ENCODE assay signal across 17 cellular contexts in the genomic region with DNA sequence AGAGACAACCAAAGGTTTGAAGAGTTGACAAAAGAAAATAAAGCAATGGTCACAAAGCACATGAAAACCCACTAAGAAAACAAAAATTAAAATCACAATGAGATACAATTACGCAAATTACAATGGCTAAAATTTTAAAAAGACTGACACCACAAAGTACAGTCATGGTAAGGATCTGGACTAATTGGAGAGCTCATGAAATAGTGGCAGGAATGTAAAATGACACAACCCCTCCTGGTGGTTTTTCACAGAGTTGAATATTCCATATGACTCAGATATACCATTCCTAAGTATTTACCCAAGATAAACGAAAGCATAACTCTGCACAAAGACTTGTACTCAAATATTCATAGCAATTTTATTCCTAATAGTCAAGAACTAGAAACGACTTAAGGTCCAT.
A peak's percentile ranks its signal among the peaks of the same experiment; 100 is the strongest.
DNase-seq lines count a peak whose midpoint lies in the region; ATAC-seq, FAIRE-seq and TF ChIP-seq lines count a peak whose summit lies in the region.
"Had no signal": no experiment of that assay in that cellular context is flagged by ENCODE, and none has a peak within 500 bp of the region (broad histone marks: within the 10 kb centered on the region; RNA-seq: fewer than 3 reads in every experiment).

No MANE protein-coding gene starts in this region.

- H3K36me3 ChIP-seq in bronchial epithelial cell (ENCODE audit: control insufficient read depth, insufficient read depth, low read length) (no peaks in the 10 kb centered on the region), mesenchymal stem cell (ENCODE audit: control insufficient read depth in 1 of 2, insufficient read depth in 2 of 2, low read depth in 1 of 2, low read length in 2 of 2) (peaks cover 0 to 11% of the 10 kb centered on the region in 2 experiments), heart right ventricle (no peaks in the 10 kb centered on the region), vagina (no peaks in the 10 kb centered on the region)
- H3K36me3 ChIP-seq: colonic mucosa, gastrocnemius medialis had no signal

- TF ChIP-seq POLR2A in vagina (IDR thresholded peaks at IDR 0.05): no peak

- H3K4me2 ChIP-seq in mesenchymal stem cell (ENCODE audit: low read length, poor library complexity, severe bottlenecking): no peak overlapping the region

- H2BK15ac ChIP-seq in mesenchymal stem cell (ENCODE audit: low read depth, poor library complexity, severe bottlenecking): no peak overlapping the region

- H3K9me3 ChIP-seq in mesenchymal stem cell (ENCODE audit: control insufficient read depth, low read length): no peaks in the 10 kb centered on the region
- no peaks in the 10 kb centered on the region for H3K9me3 ChIP-seq in heart right ventricle
- H3K9me3 ChIP-seq in vagina: no peaks in the 10 kb centered on the region
- H3K9me3 ChIP-seq: colonic mucosa, gastrocnemius medialis, psoas muscle had no signal

- intact Hi-C loops in heart right ventricle (cut with DNase I) (no loop called here), vagina (cut with DNase I) (no loop called here)

- POLR2A ChIA-PET in HEK293T (lab: Yijun Ruan, JAX): no interaction called here

- H4K91ac ChIP-seq in mesenchymal stem cell (ENCODE audit: low read length): no peak overlapping the region

- H3K4ac ChIP-seq in mesenchymal stem cell (ENCODE audit: low read depth in 1 of 2, low read length in 2 of 2): no peak overlapping the region

- no peak overlapping the region for H2BK5ac ChIP-seq in mesenchymal stem cell (ENCODE audit: low read depth, low read length, poor library complexity, severe bottlenecking)

- CTCF ChIA-PET in HEK293T (lab: Yijun Ruan, JAX): no interaction called here

- H3K18ac ChIP-seq in mesenchymal stem cell (ENCODE audit: low read depth in 1 of 2, low read length in 2 of 2): no peak overlapping the region

- no peak for FAIRE-seq in bronchial epithelial cell (lab: Jason Lieb, UNC)
- FAIRE-seq: kidney had no signal

- H3K27ac ChIP-seq in mesenchymal stem cell (ENCODE audit: low read length, poor library complexity, severe bottlenecking) (no peak overlapping the region), heart right ventricle (no peak overlapping the region), vagina (no peak overlapping the region)
- H3K27ac ChIP-seq: colonic mucosa, gastrocnemius medialis, psoas muscle had no signal

- H3K23ac ChIP-seq in mesenchymal stem cell (ENCODE audit: low read length in 2 of 2): no peak overlapping the region

- no peak overlapping the region for H2AFZ ChIP-seq in mesenchymal stem cell (ENCODE audit: low read depth, low read length)

- 0% methylated on average over 1 of the region's 3 CpGs for WGBS in mesenchymal stem cell
- WGBS in heart right ventricle, 2 donors: 81 to 82% methylated on average over 3 of the region's 3 CpGs

- DNase-seq in AG10803 (ENCODE audit: low read depth): peak; percentile 49
- DNase-seq in HuH-7.5 (ENCODE audit: low spot score): peak; percentile 28
- DNase-seq in bronchial epithelial cell (ENCODE audit: low read depth): peak; percentile 64
- DNase-seq in mesenchymal stem cell: peak; percentile 83
- no peak for DNase-seq in GDM1 (lab: John Stamatoyannopoulos, UW)
- no peak for DNase-seq in heart right ventricle
- DNase-seq in vagina (ENCODE audit: extremely low spot score in 2 of 2): no peak
- DNase-seq in HEK293T (ENCODE audit: extremely low spot score): no peak
- DNase-seq: CD8-positive, alpha-beta T cell; colonic mucosa; gastrocnemius medialis; kidney; NCI-H524 treated with DMSO at 0.1 percent for 48 hours; psoas muscle; stimulated activated CD4-positive, alpha-beta T cell treated with anti-CD3 and anti-CD28 coated beads, Interleukin-2, amount 100 ng/mL, for 48 hours; stimulated activated naive CD4-positive, alpha-beta T cell treated with Interleukin-2 at 50 U/mL for 16 hours had no signal

- H3K27me3 ChIP-seq in bronchial epithelial cell (ENCODE audit: control insufficient read depth, insufficient read depth, low read length) (no peaks in the 10 kb centered on the region), mesenchymal stem cell (ENCODE audit: control insufficient read depth in 1 of 2, insufficient read depth in 1 of 2, low read length in 2 of 2) (no peaks in the 10 kb centered on the region), heart right ventricle (no peaks in the 10 kb centered on the region), vagina (no peaks in the 10 kb centered on the region)
- H3K27me3 ChIP-seq: colonic mucosa, gastrocnemius medialis had no signal

- H3K9ac ChIP-seq in mesenchymal stem cell (ENCODE audit: low read length): no peak overlapping the region

- no peak overlapping the region for H2BK12ac ChIP-seq in mesenchymal stem cell (ENCODE audit: low read length in 2 of 2)

- H4K8ac ChIP-seq in mesenchymal stem cell (ENCODE audit: low read length): no peak overlapping the region

- no peak overlapping the region for H2AK5ac ChIP-seq in mesenchymal stem cell (ENCODE audit: low read length, severe bottlenecking)

- H3K14ac ChIP-seq in mesenchymal stem cell (ENCODE audit: low read length in 2 of 2): no peak overlapping the region

- no peak for ATAC-seq in heart right ventricle
- ATAC-seq: CD8-positive, alpha-beta T cell; gastrocnemius medialis; psoas muscle; Right ventricle myocardium inferior had no signal

- TF ChIP-seq CTCF in AG10803 (conservative IDR thresholded peaks at IDR 0.05; ENCODE audit: low read length): peak; percentile 41
- TF ChIP-seq CTCF in bronchial epithelial cell (IDR thresholded peaks at IDR 0.05; ENCODE audit: insufficient read depth, low read length, severe bottlenecking): peak; percentile 13
- TF ChIP-seq CTCF in heart right ventricle (IDR thresholded peaks at IDR 0.05): no peak
- TF ChIP-seq CTCF in vagina (IDR thresholded peaks at IDR 0.05): no peak

- H3K4me3 ChIP-seq in AG10803 (ENCODE audit: low read length): no peak overlapping the region
- H3K4me3 ChIP-seq in bronchial epithelial cell (ENCODE audit: low read depth, low read length): no peak overlapping the region
- H3K4me3 ChIP-seq in mesenchymal stem cell (ENCODE audit: insufficient read depth in 1 of 2, low read depth in 1 of 2, low read length in 2 of 2): no peak overlapping the region
- H3K4me3 ChIP-seq in heart right ventricle: no peak overlapping the region
- no peak overlapping the region for H3K4me3 ChIP-seq in vagina
- H3K4me3 ChIP-seq: colonic mucosa, gastrocnemius medialis, psoas muscle had no signal

- H3K4me1 ChIP-seq in mesenchymal stem cell (ENCODE audit: control insufficient read depth, insufficient read depth, low read depth, low read length) (no peaks in the 10 kb centered on the region), heart right ventricle (peaks cover 0 to 7% (median 0%) of the 10 kb centered on the region in 9 donors), vagina (peaks cover 5% of the 10 kb centered on the region)
- H3K4me1 ChIP-seq: colonic mucosa, gastrocnemius medialis, psoas muscle had no signal

- H3K79me1 ChIP-seq in mesenchymal stem cell (replicated peaks; ENCODE audit: low read length, poor library complexity, severe bottlenecking): peaks cover 5% of the 10 kb centered on the region

- no peak overlapping the region for H2BK120ac ChIP-seq in mesenchymal stem cell (ENCODE audit: low read depth, low read length)

TF ChIP-seq in HEK293T, 16 proteins besides CTCF, POLR2A, EP300 and RAD21:
- no peak for TF ChIP-seq NFRKB (IDR thresholded peaks at IDR 0.05)
- no peak for TF ChIP-seq BHLHE40 (IDR thresholded peaks at IDR 0.05; ENCODE audit: borderline replicate concordance)
- TF ChIP-seq SUZ12 (IDR thresholded peaks at IDR 0.05): no peak

Comparison
In these comparisons a context has a peak if more than half of its experiments do, and no peak if none do; other contexts are left out.
1. DNase-seq: peak in AG10803 (single experiment), HuH-7.5 (single experiment), bronchial epithelial cell (single experiment) and mesenchymal stem cell (single experiment); none in GDM1 (single experiment), heart right ventricle (0 of 2), vagina (0 of 2) and HEK293T (single experiment).
2. CTCF ChIP-seq: peak in AG10803 (single experiment) and bronchial epithelial cell (single experiment); none in heart right ventricle (0 of 9) and vagina (0 of 3).